Comparison of ENCODE assay signal across 8 cellular contexts in genomic region chr19:15418588-15419412, GRCh38. TPM values are rescaled to one million over a fixed set of nuclear protein-coding genes. Genes with fewer than 3 reads are reported as not detected.
DNase-seq lines count a peak whose midpoint lies in the region; ATAC-seq and TF ChIP-seq lines count a peak whose summit lies in the region.

Gene AKAP8L, minus strand, starts transcription at chr19:15418988. Its CDS starts 65 bp downstream, at chr19:15418923.

- no peaks in the 10 kb centered on the region for H3K27me3 ChIP-seq in AG04450 (ENCODE audit: control insufficient read depth, insufficient read depth, low read length)
- no peaks in the 10 kb centered on the region for H3K27me3 ChIP-seq in breast epithelium
- H3K27me3 ChIP-seq in iPS-18a (ENCODE audit: control insufficient read depth, insufficient read depth, low read length) = no peaks in the 10 kb centered on the region
- no peaks in the 10 kb centered on the region for H3K27me3 ChIP-seq in skeletal muscle satellite cell (ENCODE audit: control insufficient read depth, insufficient read depth, low read length)

- H3K9me3 ChIP-seq in AG04450 (ENCODE audit: control insufficient read depth, insufficient read depth, low read length) = peaks cover 14% of the 10 kb centered on the region
- H3K9me3 ChIP-seq in breast epithelium = no peaks in the 10 kb centered on the region
- H3K9me3 ChIP-seq in iPS-18a (ENCODE audit: control insufficient read depth, low read depth, low read length) = no peaks in the 10 kb centered on the region
- H3K9me3 ChIP-seq in skeletal muscle satellite cell (replicated peaks; ENCODE audit: low read length) = peaks cover 9% of the 10 kb centered on the region

- H3K4me3 ChIP-seq in AG04450 (ENCODE audit: low read depth, low read length) (peak within 1 kb of the TSS; percentile 94), breast epithelium (peak within 1 kb of the TSS; percentile 71 to 100 (median 92)), iPS-18a (ENCODE audit: low read length) (peak within 1 kb of the TSS; percentile 88), skeletal muscle satellite cell (ENCODE audit: low read length) (peak within 1 kb of the TSS; percentile 90)

- peak; percentile 74 for TF ChIP-seq CTCF in AG04450 (IDR thresholded peaks at IDR 0.05; ENCODE audit: low read depth, low read length)
- TF ChIP-seq CTCF in VCaP (conservative IDR thresholded peaks at IDR 0.05) = peak; percentile 79
- TF ChIP-seq CTCF in breast epithelium (IDR thresholded peaks at IDR 0.05) = peak; percentile 23 to 57 (median 37)

- peak; percentile 93 for ATAC-seq in GM18870 (IDR thresholded peaks at IDR 0.05; ENCODE audit: unreplicated experiment)
- peak; percentile 90 for ATAC-seq in HG03135 (IDR thresholded peaks at IDR 0.05; ENCODE audit: unreplicated experiment)

- intact Hi-C loops in breast epithelium (cut with DNase I; ENCODE audit: low total_unique reads) = no loop called here

- H3K9ac ChIP-seq in iPS-18a (ENCODE audit: low read length) (peak within 1 kb of the TSS; percentile 90), skeletal muscle satellite cell (ENCODE audit: low read depth, low read length) (peak within 1 kb of the TSS; percentile 91)

- TF ChIP-seq POLR2A in breast epithelium (IDR thresholded peaks at IDR 0.05) = peak; percentile 59

- peak; percentile 99 for DNase-seq in AG04450 (ENCODE audit: low read depth, low spot score)
- DNase-seq in NCI-H2196 treated with DMSO at 0.1 percent for 48 hours (lab: John Stamatoyannopoulos, UW; ENCODE audit: unreplicated experiment) = peak; percentile 99
- peak; percentile 98 to 100 for DNase-seq in breast epithelium (ENCODE audit: low spot score in 2 of 2)

- peak within 1 kb of the TSS; percentile 93 for H3K4me2 ChIP-seq in skeletal muscle satellite cell (ENCODE audit: low read length)

- POLR2A ChIA-PET in AG04450 (lab: Yijun Ruan, JAX) = interaction anchor here (0.5 to 2.1 kb wide), 18 partner anchors 9 to 743 kb away, joined by 3 to 25 read pairs (median 5); partner anchors contain the start of gene AKAP8

- H3K27ac ChIP-seq in AG04450 (ENCODE audit: low read depth, low read length) (peak within 1 kb of the TSS; percentile 82), VCaP (peak within 1 kb of the TSS; percentile 99), breast epithelium (peak within 1 kb of the TSS; percentile 82 to 90), iPS-18a (ENCODE audit: low read length) (peak within 1 kb of the TSS; percentile 60)

- CTCF ChIA-PET in AG04450 (lab: Charles Lee) = interaction anchor here (0.5 to 3.3 kb wide), 17 partner anchors 7 to 846 kb away, joined by 3 to 19 read pairs (median 4); no protein-coding TSS in a partner anchor

- peaks cover 0 to 14% of the 10 kb centered on the region in 2 donors for H3K4me1 ChIP-seq in breast epithelium
- peaks cover 10% of the 10 kb centered on the region for H3K4me1 ChIP-seq in iPS-18a (ENCODE audit: control insufficient read depth, low read depth, low read length)
- H3K4me1 ChIP-seq in skeletal muscle satellite cell (ENCODE audit: control insufficient read depth, insufficient read depth, low read length) = peaks cover 18% of the 10 kb centered on the region

- H3K36me3 ChIP-seq in breast epithelium (peaks cover 5% of the 10 kb centered on the region), iPS-18a (ENCODE audit: control insufficient read depth, low read depth, low read length) (peaks cover 19% of the 10 kb centered on the region), skeletal muscle satellite cell (ENCODE audit: insufficient read depth, low read length) (peaks cover 42% of the 10 kb centered on the region)

RNA-seq across cellular contexts. Expression of gene AKAP8L, which starts in this region (rescaled TPM):
- 30.4 and 36.6 TPM in 2 replicates for polyA plus RNA-seq in AG04450 (2011; rRNA removed)
- 51.9 and 52.1 TPM in 2 replicates for polyA minus RNA-seq in AG04450 (2011; rRNA and poly(A)+ RNA removed)
- total RNA-seq in breast epithelium = 100 to 1,000 TPM in 2 of 3 donors, 10 to 100 TPM in 1; 77.6 to 141 (median 122) TPM
- total RNA-seq in skeletal muscle satellite cell (2012; rRNA removed) = 48.5 and 50.7 TPM in 2 replicates

Comparison
In these comparisons a context has a peak if more than half of its experiments do, and no peak if none do; other contexts are left out.
1. Peak in every context shown above with its lines: DNase-seq, ATAC-seq, H3K4me3 ChIP-seq and H3K27ac ChIP-seq.